Comparison of ENCODE assay signal across 17 cellular contexts in genomic region chr22:33757041-33757440, GRCh38.
"Had no signal": no experiment of that assay in that cellular context is flagged by ENCODE, and none has a peak within 500 bp of the region (broad histone marks: within the 10 kb centered on the region; RNA-seq: fewer than 3 reads in every experiment).

No MANE protein-coding gene starts in this region.

- H3K4me3 Mint-ChIP-seq: activated CD8-positive, alpha-beta T cell treated with anti-CD3 and anti-CD28 coated beads for 36 hours; activated T-cell treated with anti-CD3 and anti-CD28 coated beads, Interleukin-2, amount 50 U/mL, for 4 hours; natural killer cell had no signal

- H3K4me1 Mint-ChIP-seq: natural killer cell had no signal

- H3K4me3 ChIP-seq: esophagus muscularis mucosa, prostate gland, tibial artery, uterus had no signal

- H3K27ac Mint-ChIP-seq: activated CD8-positive, alpha-beta T cell treated with anti-CD3 and anti-CD28 coated beads for 36 hours; activated naive CD4-positive, alpha-beta T cell treated with anti-CD3 and anti-CD28 coated beads, Interleukin-2, amount 50 U/mL, for 72 hours; natural killer cell had no signal

- DNase-seq: activated CD4-positive, alpha-beta T cell treated with anti-CD3 and anti-CD28 coated beads for 4 hours; activated CD8-positive, alpha-beta T cell treated with anti-CD3 and anti-CD28 coated beads for 36 hours; activated effector memory CD4-positive, alpha-beta T cell treated with anti-CD3 and anti-CD28 coated beads, Interleukin-2, amount 50 U/mL, for 16 hours; activated T-cell treated with anti-CD3 and anti-CD28 coated beads, Interleukin-2, amount 50 U/mL, for 4 hours; caudate nucleus; hypothalamus; kidney; mesenchymal stem cell; natural killer cell; stimulated activated CD4-positive, alpha-beta T cell treated with anti-CD3 and anti-CD28 coated beads, Interleukin-4, amount 100 ng/mL, for 1 hour; stimulated activated naive CD4-positive, alpha-beta T cell; tibial artery had no signal

- H3K27ac ChIP-seq: esophagus muscularis mucosa, prostate gland, tibial artery, uterus had no signal

- H3K4me1 ChIP-seq: prostate gland, tibial artery, uterus had no signal

- H3K36me3 ChIP-seq: prostate gland, uterus had no signal

- ATAC-seq: activated CD8-positive, alpha-beta T cell treated with anti-CD3 and anti-CD28 coated beads for 36 hours; activated naive CD4-positive, alpha-beta T cell treated with anti-CD3 and anti-CD28 coated beads, Interleukin-2, amount 50 U/mL, for 72 hours; activated T-cell treated with anti-CD3 and anti-CD28 coated beads, Interleukin-2, amount 50 U/mL, for 4 hours; natural killer cell had no signal

- H3K27me3 Mint-ChIP-seq: activated CD8-positive, alpha-beta T cell treated with anti-CD3 and anti-CD28 coated beads for 36 hours had no signal

- H3K36me3 Mint-ChIP-seq: natural killer cell had no signal

- H3K27me3 ChIP-seq: esophagus muscularis mucosa, tibial artery, uterus had no signal

- FAIRE-seq: colon, kidney had no signal

- H3K9me3 ChIP-seq: esophagus muscularis mucosa, prostate gland, tibial artery, uterus had no signal
